9 cellular contexts compared by ENCODE assay signal in genomic region chr6:5695260-5696245, GRCh38.
DNase-seq lines count a peak whose midpoint lies in the region; TF ChIP-seq lines count a peak whose summit lies in the region.
"Had no signal": no experiment of that assay in that cellular context is flagged by ENCODE, and none has a peak within 500 bp of the region (broad histone marks: within the 10 kb centered on the region; RNA-seq: fewer than 3 reads in every experiment).

No MANE protein-coding gene starts in this region.

- no peak for TF ChIP-seq CTCF in fibroblast of pulmonary artery (IDR thresholded peaks at IDR 0.05; ENCODE audit: low read length, missing control alignments)

- DNase-seq in H4 (ENCODE audit: low spot score) (peak; percentile 93), SW480 (ENCODE audit: low spot score) (peak; percentile 0), fibroblast of pulmonary artery (ENCODE audit: low read depth) (peak; percentile 27), NCI-H1105 (lab: John Stamatoyannopoulos, UW) (no peak), SHP77 (lab: John Stamatoyannopoulos, UW) (no peak), cortex of kidney (lab: John Stamatoyannopoulos, UW) (no peak)
- DNase-seq: caudate nucleus, NCI-H187 had no signal

- H3K27ac ChIP-seq in skin epidermis, result peak overlapping the region in 14 of 21 experiments; percentile 9 to 78 (median 60)

- H3K4me3 ChIP-seq in fibroblast of pulmonary artery (replicated peaks; ENCODE audit: low read depth, low read length) (no peak overlapping the region), skin epidermis (no peak overlapping the region)

Comparison
In these comparisons a context has a peak if more than half of its experiments do, and no peak if none do; other contexts are left out.
1. DNase-seq: peak in H4 (single experiment), SW480 (single experiment) and fibroblast of pulmonary artery (single experiment); none in NCI-H1105 (single experiment), SHP77 (0 of 2) and cortex of kidney (single experiment).